11 cellular contexts compared by ENCODE assay signal in genomic region chr13:110347535-110348308, GRCh38. TPM values are rescaled to one million over a fixed set of nuclear protein-coding genes. Genes with fewer than 3 reads are reported as not detected.
DNase-seq lines count a peak whose midpoint lies in the region; ATAC-seq and TF ChIP-seq lines count a peak whose summit lies in the region.
"Had no signal": no experiment of that assay in that cellular context is flagged by ENCODE, and none has a peak within 500 bp of the region (broad histone marks: within the 10 kb centered on the region; RNA-seq: fewer than 3 reads in every experiment).

No MANE protein-coding gene starts in this region.

- no peak for TF ChIP-seq RAD21 in Ishikawa (IDR thresholded peaks at IDR 0.05; ENCODE audit: low read depth)

- H3K27me3 ChIP-seq in lower lobe of right lung (ENCODE audit: low read depth) (no peaks in the 10 kb centered on the region), tibial nerve (no peaks in the 10 kb centered on the region)

- TF ChIP-seq CTCF in endothelial cell (IDR thresholded peaks at IDR 0.05; ENCODE audit: unreplicated experiment) (no peak), lower lobe of right lung (IDR thresholded peaks at IDR 0.05) (no peak), tibial nerve (IDR thresholded peaks at IDR 0.05) (no peak)

- H3K4me1 ChIP-seq in lower lobe of right lung (peaks cover 40% of the 10 kb centered on the region), tibial nerve (peaks cover 0 to 97% (median 20%) of the 10 kb centered on the region in 4 donors)

- DNase-seq in endothelial cell (ENCODE audit: low spot score), result no peak
- DNase-seq in lower lobe of right lung, result no peak
- DNase-seq in tibial nerve (ENCODE audit: low spot score in 2 of 2), result no peak
- no peak for DNase-seq in germinal center (ENCODE audit: low spot score)
- DNase-seq in stimulated activated naive B cell treated with anti-CD40 and anti-IgM and Interleukin-4, amounts not matched to agents 10 μg/mL and 1 μg/mL and 100 μg/mL, for 72 hours, result no peak
- DNase-seq in stimulated activated CD4-positive, alpha-beta T cell treated with anti-CD3 and anti-CD28 coated beads, Interleukin-15, amount 100 ng/mL, for 24 hours, result no peak
- DNase-seq: glutamatergic neuron; stimulated activated CD4-positive, alpha-beta T cell treated with anti-CD3 and anti-CD28 coated beads, Interleukin-12 subunit alpha, Interleukin-12 subunit beta, amount 100 ng/mL, for 4 hours had no signal

- H3K36me3 ChIP-seq in lower lobe of right lung, result no peaks in the 10 kb centered on the region
- H3K36me3 ChIP-seq in tibial nerve, result no peaks in the 10 kb centered on the region

- peak; percentile 24; the same call in 1 of the 2 replicates for TF ChIP-seq EP300 in Ishikawa (IDR thresholded peaks at IDR 0.05; ENCODE audit: borderline replicate concordance)
- peak in 1 of 2 donors; percentile 61 for TF ChIP-seq EP300 in tibial nerve (IDR thresholded peaks at IDR 0.05)

- no peak overlapping the region for H3K4me3 ChIP-seq in lower lobe of right lung
- H3K4me3 ChIP-seq in tibial nerve, result no peak overlapping the region
- H3K4me3 ChIP-seq: GM12878 had no signal

- WGBS in tibial nerve, 2 donors, result 56 to 64% methylated on average over 18 of the region's 18 CpGs

- peak overlapping the region; percentile 9 for H3K27ac ChIP-seq in lower lobe of right lung
- H3K27ac ChIP-seq in tibial nerve, result peak overlapping the region in 3 of 4 donors; percentile 4 to 50 (median 45)

- intact Hi-C loops in lower lobe of right lung (cut with DNase I), result no loop called here

- H3K27me3 Mint-ChIP-seq in endothelial cell (ENCODE audit: unreplicated experiment), result peaks cover 14% of the 10 kb centered on the region
- H3K27me3 Mint-ChIP-seq in stimulated activated naive B cell treated with anti-CD40 and anti-IgM and Interleukin-4, amounts not matched to agents 10 μg/mL and 1 μg/mL and 100 μg/mL, for 72 hours, result peaks cover 10 to 19% of the 10 kb centered on the region in 2 donors

- TF ChIP-seq POLR2A in tibial nerve (IDR thresholded peaks at IDR 0.05), result no peak

- no peaks in the 10 kb centered on the region for H3K9me3 Mint-ChIP-seq in endothelial cell (ENCODE audit: unreplicated experiment)
- no peaks in the 10 kb centered on the region for H3K9me3 Mint-ChIP-seq in stimulated activated naive B cell treated with anti-CD40 and anti-IgM and Interleukin-4, amounts not matched to agents 10 μg/mL and 1 μg/mL and 100 μg/mL, for 72 hours

- H3K4me1 Mint-ChIP-seq in endothelial cell (ENCODE audit: unreplicated experiment), result peaks cover 95% of the 10 kb centered on the region
- no peaks in the 10 kb centered on the region for H3K4me1 Mint-ChIP-seq in stimulated activated naive B cell treated with anti-CD40 and anti-IgM and Interleukin-4, amounts not matched to agents 10 μg/mL and 1 μg/mL and 100 μg/mL, for 72 hours

- H3K4me3 Mint-ChIP-seq in endothelial cell (ENCODE audit: unreplicated experiment), result peak overlapping the region; percentile 71
- no peak overlapping the region for H3K4me3 Mint-ChIP-seq in stimulated activated naive B cell treated with anti-CD40 and anti-IgM and Interleukin-4, amounts not matched to agents 10 μg/mL and 1 μg/mL and 100 μg/mL, for 72 hours

- H3K36me3 Mint-ChIP-seq in endothelial cell (ENCODE audit: low read depth, unreplicated experiment), result peaks cover 57% of the 10 kb centered on the region
- no peaks in the 10 kb centered on the region for H3K36me3 Mint-ChIP-seq in stimulated activated naive B cell treated with anti-CD40 and anti-IgM and Interleukin-4, amounts not matched to agents 10 μg/mL and 1 μg/mL and 100 μg/mL, for 72 hours

- peak; percentile 31 to 55 for ATAC-seq in lower lobe of right lung
- ATAC-seq in stimulated activated naive B cell treated with anti-CD40 and anti-IgM and Interleukin-4, amounts not matched to agents 10 μg/mL and 1 μg/mL and 100 μg/mL, for 72 hours (replicated peaks), result no peak
- ATAC-seq in HG02642 (IDR thresholded peaks at IDR 0.05; ENCODE audit: poor library complexity, unreplicated experiment), result no peak
- ATAC-seq: GM12878 had no signal

- peak overlapping the region; percentile 83 for H3K27ac Mint-ChIP-seq in endothelial cell (ENCODE audit: unreplicated experiment)
- H3K27ac Mint-ChIP-seq in stimulated activated naive B cell treated with anti-CD40 and anti-IgM and Interleukin-4, amounts not matched to agents 10 μg/mL and 1 μg/mL and 100 μg/mL, for 72 hours, result no peak overlapping the region

- H3K9me3 ChIP-seq in lower lobe of right lung (no peaks in the 10 kb centered on the region), tibial nerve (no peaks in the 10 kb centered on the region)

TF ChIP-seq in Ishikawa, 13 proteins besides CTCF, POLR2A, EP300 and RAD21:
- TF ChIP-seq FOXM1 (IDR thresholded peaks at IDR 0.05; ENCODE audit: borderline replicate concordance, low read depth) (no peak), TCF12 (IDR thresholded peaks at IDR 0.05; ENCODE audit: low read depth) (peak; percentile 46; the same call in 1 of the 2 replicates), REST (IDR thresholded peaks at IDR 0.05; ENCODE audit: low read depth) (no peak), TEAD4 (IDR thresholded peaks at IDR 0.05) (peak; percentile 49), YY1 (IDR thresholded peaks at IDR 0.05; ENCODE audit: low read depth) (no peak), NFIC (IDR thresholded peaks at IDR 0.05) (peak; percentile 49; the same call in 1 of the 2 replicates), MAX (IDR thresholded peaks at IDR 0.05) (peak; percentile 33; the same call in 1 of the 2 replicates)

RNA-seq across cellular contexts. Expression of gene COL4A2, which starts 40.6 kb away (rescaled TPM):
- total RNA-seq in endothelial cell (ENCODE audit: unreplicated experiment), result 1,556 TPM
- total RNA-seq in lower lobe of right lung, result 185 TPM
- 100 to 1,000 TPM; 576 to 821 (median 658) TPM for total RNA-seq in tibial nerve

RNA-seq across cellular contexts. Expression of gene COL4A1, which starts 40.8 kb away (rescaled TPM):
- total RNA-seq in endothelial cell (ENCODE audit: unreplicated experiment), result 2,720 TPM
- total RNA-seq in lower lobe of right lung, result 161 TPM
- total RNA-seq in tibial nerve, result 100 to 1,000 TPM; 385 to 583 (median 526) TPM

Comparison
In these comparisons a context has a peak if more than half of its experiments do, and no peak if none do; other contexts are left out.
1. ATAC-seq: peak in lower lobe of right lung (2 of 2); none in stimulated activated naive B cell treated with anti-CD40 and anti-IgM and Interleukin-4, amounts not matched to agents 10 μg/mL and 1 μg/mL and 100 μg/mL, for 72 hours (0 of 2) and HG02642 (single experiment).